8 cellular contexts compared by ENCODE assay signal in the genomic region with DNA sequence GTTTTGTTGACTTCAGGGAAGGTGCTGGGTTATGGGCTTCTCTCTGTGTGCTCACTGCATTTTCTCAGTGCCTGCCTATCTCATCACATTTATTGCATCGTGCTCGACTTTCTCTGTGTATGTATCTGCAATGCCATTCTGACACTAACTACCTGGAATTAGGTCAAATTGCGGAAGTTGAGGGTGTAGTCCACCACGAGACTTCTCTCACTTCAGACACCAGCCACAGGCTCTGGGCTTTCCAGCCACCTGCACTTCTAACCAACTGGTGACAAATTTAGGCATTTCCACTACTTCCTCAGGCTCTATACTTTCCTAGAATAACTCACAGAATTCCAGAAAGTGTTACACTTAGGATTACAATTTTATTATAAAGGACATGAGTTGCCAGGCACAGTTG.
A peak's percentile ranks its signal among the peaks of the same experiment; 100 is the strongest.
DNase-seq lines count a peak whose midpoint lies in the region; ATAC-seq and TF ChIP-seq lines count a peak whose summit lies in the region.

No MANE protein-coding gene starts in this region.

- H3K4me3 ChIP-seq in BLaER1 (no peak overlapping the region), HAP-1 (no peak overlapping the region), gastrocnemius medialis (no peak overlapping the region)

- H3K36me3 ChIP-seq in BLaER1 = no peaks in the 10 kb centered on the region
- H3K36me3 ChIP-seq in HAP-1 (replicated peaks) = no peaks in the 10 kb centered on the region
- H3K36me3 ChIP-seq in gastrocnemius medialis = no peaks in the 10 kb centered on the region

- DNase-seq in RPMI8226 (peak; percentile 84), HAP-1 (ENCODE audit: low spot score in 2 of 2) (no peak), posterior cingulate gyrus (no peak), gastrocnemius medialis (no peak), NCI-H345 treated with DMSO at 0.1 percent for 48 hours (lab: John Stamatoyannopoulos, UW; ENCODE audit: unreplicated experiment) (no peak)

- H3K27me3 ChIP-seq in BLaER1 = no peaks in the 10 kb centered on the region
- H3K27me3 ChIP-seq in HAP-1 (ENCODE audit: low read depth) = no peaks in the 10 kb centered on the region
- H3K27me3 ChIP-seq in gastrocnemius medialis = no peaks in the 10 kb centered on the region

- H3K4me2 ChIP-seq in BLaER1 = peak overlapping the region; percentile 22

- H3K27ac ChIP-seq in BLaER1 (peak overlapping the region; percentile 11; the same call in 1 of the 2 replicates), gastrocnemius medialis (no peak overlapping the region)

- ATAC-seq in GM19351 (IDR thresholded peaks at IDR 0.05; ENCODE audit: unreplicated experiment) (peak; percentile 78), HG03039 (IDR thresholded peaks at IDR 0.05; ENCODE audit: unreplicated experiment) (peak; percentile 56), gastrocnemius medialis (no peak)

- intact Hi-C loops in posterior cingulate gyrus (cut with DNase I) (no loop called here), gastrocnemius medialis (cut with DNase I; ENCODE audit: low total_unique reads) (no loop called here)

- in situ Hi-C loops in HAP-1 (cut with MboI; ENCODE audit: low sequenced_read_pairs) = no loop called here
- in situ Hi-C loops in gastrocnemius medialis (cut with MboI; ENCODE audit: low sequenced_read_pairs in 4 of 4) = no loop called here

- H3K4me1 ChIP-seq in BLaER1 (peaks cover 16% of the 10 kb centered on the region), HAP-1 (no peaks in the 10 kb centered on the region; the same call in 1 of the 2 replicates), gastrocnemius medialis (no peaks in the 10 kb centered on the region)

- no peaks in the 10 kb centered on the region for H4K20me1 ChIP-seq in BLaER1

- TF ChIP-seq CTCF in gastrocnemius medialis (IDR thresholded peaks at IDR 0.05 in 4 of 5, conservative IDR thresholded peaks at IDR 0.05 in 1 of 5) = no peak

- no peak overlapping the region for H3K9ac ChIP-seq in BLaER1

- H3K9me3 ChIP-seq in BLaER1 (peaks cover 41% of the 10 kb centered on the region), HAP-1 (no peaks in the 10 kb centered on the region), gastrocnemius medialis (no peaks in the 10 kb centered on the region)

- no peak for TF ChIP-seq POLR2A in gastrocnemius medialis (IDR thresholded peaks at IDR 0.05)

Comparison
In these comparisons a context has a peak if more than half of its experiments do, and no peak if none do; other contexts are left out.
1. ATAC-seq: peak in GM19351 (single experiment) and HG03039 (single experiment); none in gastrocnemius medialis (0 of 2).